In the genomic region with DNA sequence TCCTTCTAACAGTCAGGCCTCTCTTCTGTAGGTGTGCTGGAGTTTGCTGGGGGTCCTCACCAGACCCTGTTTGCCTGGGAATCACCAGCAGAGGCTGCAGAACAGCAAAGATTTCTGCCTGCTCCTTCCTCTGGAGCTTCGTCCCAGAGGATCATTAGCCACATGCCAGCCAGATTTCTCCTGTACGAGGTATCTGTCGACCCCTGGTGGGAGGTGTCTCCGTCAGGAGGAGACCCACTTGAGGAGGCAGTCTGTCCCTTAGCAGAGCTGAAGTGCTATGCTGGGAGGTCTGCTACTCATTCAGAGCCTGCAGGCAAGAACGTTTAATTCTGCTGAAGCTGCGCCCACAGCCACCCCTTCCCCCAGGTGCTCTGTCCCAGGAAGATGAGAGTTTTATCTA, we compare ENCODE assay signal across 1 cellular context.
TF ChIP-seq lines count a peak whose summit lies in the region.

No MANE protein-coding gene starts in this region.

TF ChIP-seq in H1, 55 proteins besides CTCF, POLR2A, EP300 and RAD21:
- TF ChIP-seq JUND (IDR thresholded peaks at IDR 0.05; ENCODE audit: low read length) (no peak), CHD7 (IDR thresholded peaks at IDR 0.05; ENCODE audit: insufficient replicate concordance, low read length) (no peak), USF2 (IDR thresholded peaks at IDR 0.05; ENCODE audit: low read length) (no peak), JUN (IDR thresholded peaks at IDR 0.05; ENCODE audit: low read depth, low read length) (no peak), EZH2 (IDR thresholded peaks at IDR 0.05; ENCODE audit: low read depth, low read length, severe bottlenecking) (no peak), TCF12 (IDR thresholded peaks at IDR 0.05; ENCODE audit: low read depth, low read length) (no peak), SP1 (IDR thresholded peaks at IDR 0.05; ENCODE audit: low read depth, low read length) (no peak)
